Comparison of ENCODE assay signal across 8 cellular contexts in genomic region chr1:61050541-61051454, GRCh38. TPM values are rescaled to one million over a fixed set of nuclear protein-coding genes. Genes with fewer than 3 reads are reported as not detected.
DNase-seq lines count a peak whose midpoint lies in the region; ATAC-seq, FAIRE-seq and TF ChIP-seq lines count a peak whose summit lies in the region.

No MANE protein-coding gene starts in this region.

- H3K4me3 ChIP-seq in HUES48 (ENCODE audit: low read depth, low read length) (peak overlapping the region; percentile 74), astrocyte (ENCODE audit: insufficient read depth, low read depth, low read length) (peak overlapping the region; percentile 60), hepatocyte (peak overlapping the region; percentile 99), rectal smooth muscle tissue (ENCODE audit: low read length) (peak overlapping the region; percentile 73)

- no peaks in the 10 kb centered on the region for H3K9me2 ChIP-seq in hepatocyte (replicated peaks; ENCODE audit: insufficient read depth)

- H2AFZ ChIP-seq in astrocyte (ENCODE audit: low read depth, low read length) (peak overlapping the region; percentile 88), hepatocyte (peak overlapping the region; percentile 99)

- TF ChIP-seq CTCF in astrocyte (IDR thresholded peaks at IDR 0.05; ENCODE audit: insufficient read depth, low read depth, low read length) (no peak), hepatocyte (IDR thresholded peaks at IDR 0.05; ENCODE audit: poor library complexity) (no peak), GM13976 (IDR thresholded peaks at IDR 0.05; ENCODE audit: borderline replicate concordance, control extremely low read depth, extremely low read depth, insufficient read depth, missing control alignments) (no peak)

- H3K36me3 Mint-ChIP-seq in astrocyte (ENCODE audit: low read depth, unreplicated experiment) = no peaks in the 10 kb centered on the region

- no peak overlapping the region for H3K9ac ChIP-seq in HUES48 (ENCODE audit: low read depth, low read length)
- H3K9ac ChIP-seq in astrocyte (ENCODE audit: low read length) = peak overlapping the region; percentile 67
- H3K9ac ChIP-seq in rectal smooth muscle tissue (ENCODE audit: low read length) = peak overlapping the region; percentile 10

- no peak for FAIRE-seq in astrocyte (lab: Jason Lieb, UNC)

- H3K4me2 ChIP-seq in astrocyte (ENCODE audit: low read length) (peak overlapping the region; percentile 85), hepatocyte (peak overlapping the region; percentile 96)

- peaks cover 7% of the 10 kb centered on the region for H4K20me1 ChIP-seq in astrocyte (ENCODE audit: insufficient read depth, low read length)
- H4K20me1 ChIP-seq in hepatocyte (ENCODE audit: insufficient read depth, poor library complexity, severe bottlenecking) = no peaks in the 10 kb centered on the region

- in situ Hi-C loops in GM13976 (cut with MboI; ENCODE audit: low sequenced_read_pairs, unreplicated experiment) = no loop called here

- H3K27ac ChIP-seq in HUES48 (ENCODE audit: low read depth, low read length) (no peak overlapping the region), astrocyte (ENCODE audit: low read depth, low read length) (no peak overlapping the region), hepatocyte (peak overlapping the region; percentile 67), rectal smooth muscle tissue (ENCODE audit: low read depth, low read length) (peak overlapping the region; percentile 91)

- H3K27me3 Mint-ChIP-seq in astrocyte (ENCODE audit: low read depth, unreplicated experiment) = peaks cover 44% of the 10 kb centered on the region

- no peak overlapping the region for H3K27ac Mint-ChIP-seq in astrocyte (ENCODE audit: unreplicated experiment)

- H3K4me3 Mint-ChIP-seq in astrocyte (ENCODE audit: unreplicated experiment) = peak overlapping the region; percentile 81

- H3K4me1 ChIP-seq in HUES48 (ENCODE audit: control insufficient read depth, insufficient read depth, low read length) (peaks cover 49% of the 10 kb centered on the region), astrocyte (ENCODE audit: insufficient read depth, low read length) (peaks cover 3% of the 10 kb centered on the region), hepatocyte (ENCODE audit: insufficient read depth) (peaks cover 30% of the 10 kb centered on the region), rectal smooth muscle tissue (ENCODE audit: control insufficient read depth, insufficient read depth, low read length) (peaks cover 16% of the 10 kb centered on the region)

- ATAC-seq in HG03565 (IDR thresholded peaks at IDR 0.05; ENCODE audit: unreplicated experiment) = no peak

- H3K79me2 ChIP-seq in astrocyte (ENCODE audit: insufficient read depth, low read length) = no peaks in the 10 kb centered on the region
- no peaks in the 10 kb centered on the region for H3K79me2 ChIP-seq in hepatocyte

- WGBS in hepatocyte (ENCODE audit: low lambda C conversion rate, missing lambda C conversion rate) = 3% methylated on average over 17 of the region's 86 CpGs

- H3K27me3 ChIP-seq in HUES48 (ENCODE audit: control insufficient read depth, insufficient read depth, low read length) (peaks cover 61% of the 10 kb centered on the region), astrocyte (ENCODE audit: insufficient read depth, low read length) (peaks cover 51% of the 10 kb centered on the region), hepatocyte (peaks cover 38% of the 10 kb centered on the region), rectal smooth muscle tissue (ENCODE audit: control insufficient read depth, insufficient read depth, low read length) (no peaks in the 10 kb centered on the region)

- peaks cover 6% of the 10 kb centered on the region for H3K4me1 Mint-ChIP-seq in astrocyte (ENCODE audit: low read depth, unreplicated experiment)

- H3K36me3 ChIP-seq in HUES48 (ENCODE audit: control insufficient read depth, insufficient read depth, low read length) = no peaks in the 10 kb centered on the region
- H3K36me3 ChIP-seq in astrocyte (ENCODE audit: insufficient read depth, low read length) = no peaks in the 10 kb centered on the region
- no peaks in the 10 kb centered on the region for H3K36me3 ChIP-seq in hepatocyte (replicated peaks; ENCODE audit: insufficient read depth, low read depth)
- H3K36me3 ChIP-seq in rectal smooth muscle tissue (ENCODE audit: control insufficient read depth, insufficient read depth, low read length) = no peaks in the 10 kb centered on the region

- H3K9me3 Mint-ChIP-seq in astrocyte (ENCODE audit: unreplicated experiment) = no peaks in the 10 kb centered on the region

- DNase-seq in DMS79 treated with DMSO at 0.1 percent for 48 hours (lab: John Stamatoyannopoulos, UW) (peak; percentile 52), DMS79 (lab: John Stamatoyannopoulos, UW) (no peak), astrocyte (ENCODE audit: low read depth) (no peak), hepatocyte (ENCODE audit: low spot score) (peak; percentile 54), GM13976 (ENCODE audit: low spot score) (no peak)

- H3K9me3 ChIP-seq in HUES48 (ENCODE audit: control insufficient read depth, insufficient read depth, low read length) (no peaks in the 10 kb centered on the region), astrocyte (ENCODE audit: insufficient read depth, low read depth, low read length) (no peaks in the 10 kb centered on the region), hepatocyte (ENCODE audit: low read depth) (no peaks in the 10 kb centered on the region)

RNA-seq across cellular contexts. Expression of gene NFIA, which starts 31.6 kb away (rescaled TPM):
- total RNA-seq in astrocyte (4.6 and 7.2 TPM in 2 replicates), hepatocyte (15.1 and 18.1 TPM in 2 replicates)
- polyA plus RNA-seq in hepatocyte = 12.6 and 18.2 TPM in 2 replicates

Comparison
In these comparisons a context has a peak if more than half of its experiments do, and no peak if none do; other contexts are left out.
1. DNase-seq: peak in DMS79 treated with DMSO at 0.1 percent for 48 hours (single experiment) and hepatocyte (single experiment); none in DMS79 (single experiment), astrocyte (single experiment) and GM13976 (single experiment).
2. H3K27ac ChIP-seq: peak in hepatocyte (single experiment) and rectal smooth muscle tissue (single experiment); none in HUES48 (single experiment) and astrocyte (single experiment).
3. Peak in every context shown above with its lines, with median percentiles within 50 percentile points of each other: H3K4me3 ChIP-seq.